In genomic region chr16:88865742-88866141, GRCh38 we compare ENCODE assay signal across 21 cellular contexts. TPM values are rescaled to one million over a fixed set of nuclear protein-coding genes. Genes with fewer than 3 reads are reported as not detected.
DNase-seq lines count a peak whose midpoint lies in the region; ATAC-seq, FAIRE-seq and TF ChIP-seq lines count a peak whose summit lies in the region.
"Had no signal": no experiment of that assay in that cellular context is flagged by ENCODE, and none has a peak within 500 bp of the region (broad histone marks: within the 10 kb centered on the region; RNA-seq: fewer than 3 reads in every experiment).

No MANE protein-coding gene starts in this region.

- no peak for TF ChIP-seq EP300 in HepG2 (IDR thresholded peaks at IDR 0.05; ENCODE audit: low read depth in 2 of 2, low read length in 2 of 2)
- no peak for TF ChIP-seq EP300 in HepG2 (CRISPR knock-in tag; IDR thresholded peaks at IDR 0.05; ENCODE audit: borderline replicate concordance)

- no peaks in the 10 kb centered on the region for H4K20me1 ChIP-seq in HepG2 (ENCODE audit: insufficient read depth, low read length)
- no peaks in the 10 kb centered on the region for H4K20me1 ChIP-seq in neural progenitor cell (ENCODE audit: low read depth)

- H3K9ac ChIP-seq in HepG2 (ENCODE audit: insufficient read depth, low read depth, low read length) (no peak overlapping the region), neural progenitor cell (peak overlapping the region; percentile 49)

- ATAC-seq in HepG2 (peak; percentile 30), right lobe of liver (no peak), Panc1 (0 out of 2 replicates have a peak, but pooled peaks have one; percentile 31)

- POLR2A ChIA-PET in HepG2 (lab: Yijun Ruan, JAX) (no interaction called here), Panc1 (lab: Charles Lee) (no interaction called here)

- H3K79me2 ChIP-seq in HepG2 (ENCODE audit: insufficient read depth, low read length) (no peaks in the 10 kb centered on the region), neural progenitor cell (ENCODE audit: low read depth) (no peaks in the 10 kb centered on the region)

- H3K4me2 ChIP-seq in HepG2 (ENCODE audit: low read depth, low read length) (no peak overlapping the region), neural progenitor cell (no peak overlapping the region)

- H3K4me3 ChIP-seq in HepG2 (replicated peaks in 1 of 3; ENCODE audit: insufficient read depth in 1 of 3, low read depth in 2 of 3, low read length in 3 of 3) = no peak overlapping the region
- no peak overlapping the region for H3K4me3 ChIP-seq in right lobe of liver
- no peak overlapping the region for H3K4me3 ChIP-seq in Panc1 (ENCODE audit: low read depth in 2 of 2, low read length in 2 of 2)
- no peak overlapping the region for H3K4me3 ChIP-seq in neural progenitor cell
- H3K4me3 ChIP-seq in BE2C (ENCODE audit: low read depth, low read length) = no peak overlapping the region

- no peaks in the 10 kb centered on the region for H3K36me3 Mint-ChIP-seq in neural progenitor cell

- no peak for FAIRE-seq in HepG2 (lab: Jason Lieb, UNC)
- FAIRE-seq: GM12891, GM18507 had no signal

- CTCF ChIA-PET in HepG2 (lab: Yijun Ruan, JAX; ENCODE audit: low intra/inter-chr PET ratio, low total read pairs) (no interaction called here), Panc1 (lab: Charles Lee) (no interaction called here)

- H3K4me1 ChIP-seq in HepG2 (ENCODE audit: insufficient read depth, low read length) = no peaks in the 10 kb centered on the region
- no peaks in the 10 kb centered on the region for H3K4me1 ChIP-seq in right lobe of liver
- no peaks in the 10 kb centered on the region for H3K4me1 ChIP-seq in Panc1 (ENCODE audit: control insufficient read depth, insufficient read depth, low read length)
- H3K4me1 ChIP-seq in neural progenitor cell = no peaks in the 10 kb centered on the region
- no peaks in the 10 kb centered on the region for H3K4me1 ChIP-seq in BE2C

- BruUV-seq in HepG2 (replicated peaks; lab: Mats Ljungman, UMichigan) = no TSS peak
- no TSS peak for BruUV-seq in Panc1 (replicated peaks; lab: Mats Ljungman, UMichigan)

- H3K27ac ChIP-seq in HepG2 (ENCODE audit: extremely low read length, insufficient read depth, low read length) = no peak overlapping the region
- H3K27ac ChIP-seq in right lobe of liver = no peak overlapping the region
- no peak overlapping the region for H3K27ac ChIP-seq in Panc1 (ENCODE audit: low read length)
- no peak overlapping the region for H3K27ac ChIP-seq in neural progenitor cell

- in situ Hi-C loops in HepG2 (cut with HindIII; ENCODE audit: extremely low pct_ligation_motif_present, low pct_unique_long_range_greater_than_20kb) = no loop called here
- in situ Hi-C loops in Panc1 (cut with HindIII; ENCODE audit: low pct_unique_long_range_greater_than_20kb, low sequenced_read_pairs) = no loop called here

- H3K9me3 ChIP-seq in HepG2 (ENCODE audit: low read length) = no peaks in the 10 kb centered on the region
- no peaks in the 10 kb centered on the region for H3K9me3 ChIP-seq in right lobe of liver
- no peaks in the 10 kb centered on the region for H3K9me3 ChIP-seq in Panc1 (ENCODE audit: control insufficient read depth, insufficient read depth, low read depth, low read length)
- H3K9me3 ChIP-seq in neural progenitor cell (ENCODE audit: low read depth) = no peaks in the 10 kb centered on the region
- H3K9me3 ChIP-seq in BE2C = no peaks in the 10 kb centered on the region

- no peak for TF ChIP-seq POLR2A in HepG2 (IDR thresholded peaks at IDR 0.05; ENCODE audit: insufficient read depth in 1 of 2, low read depth in 2 of 2, low read length in 2 of 2)
- no peak for TF ChIP-seq POLR2A in right lobe of liver (IDR thresholded peaks at IDR 0.05)

- H3K36me3 ChIP-seq in HepG2 (replicated peaks in 1 of 2; ENCODE audit: control insufficient read depth in 1 of 2, insufficient read depth in 2 of 2, low read length in 2 of 2) (peaks cover 2 to 3% of the 10 kb centered on the region in 2 experiments; a peak in 2 of 5 replicates), right lobe of liver (peaks cover 0 to 9% (median under 1%) of the 10 kb centered on the region in 4 donors), Panc1 (ENCODE audit: control insufficient read depth, insufficient read depth, low read length) (no peaks in the 10 kb centered on the region), neural progenitor cell (no peaks in the 10 kb centered on the region), BE2C (peaks cover 1% of the 10 kb centered on the region; the same call in 1 of the 2 replicates)

- peaks cover 2% of the 10 kb centered on the region for H3K27me3 Mint-ChIP-seq in neural progenitor cell (ENCODE audit: insufficient read depth, low read depth)

- DNase-seq in HepG2 (ENCODE audit: low spot score) = no peak
- no peak for DNase-seq in right lobe of liver
- no peak for DNase-seq in Panc1 (ENCODE audit: low read depth, low spot score)
- DNase-seq in neural progenitor cell (ENCODE audit: low spot score) = no peak
- no peak for DNase-seq in BE2C
- DNase-seq in NCI-H128 (lab: John Stamatoyannopoulos, UW; ENCODE audit: unreplicated experiment) = no peak
- DNase-seq: C1 segment of cervical spinal cord; Calu3; CD4-positive, alpha-beta memory T cell; COR-L47; DMS153; GF-D8; GOT3; H7; HCEC 1CT had no signal

- no peak overlapping the region for H2AFZ ChIP-seq in HepG2 (ENCODE audit: low read length)
- no peak overlapping the region for H2AFZ ChIP-seq in neural progenitor cell (replicated peaks)

- H3F3A ChIP-seq in neural progenitor cell (ENCODE audit: low read depth) = no peaks in the 10 kb centered on the region

- no peaks in the 10 kb centered on the region for H3K9me3 Mint-ChIP-seq in neural progenitor cell
- H3K9me3 Mint-ChIP-seq: CD4-positive, alpha-beta memory T cell had no signal

- no peaks in the 10 kb centered on the region for H3K4me1 Mint-ChIP-seq in neural progenitor cell

- TF ChIP-seq CTCF in HepG2 (CRISPR knock-in tag; IDR thresholded peaks at IDR 0.05) (no peak), right lobe of liver (IDR thresholded peaks at IDR 0.05) (no peak), Panc1 (IDR thresholded peaks at IDR 0.05) (no peak), neural progenitor cell (IDR thresholded peaks at IDR 0.05) (no peak), BE2C (IDR thresholded peaks at IDR 0.05; ENCODE audit: low read depth, low read length) (no peak)

- H3K27me3 ChIP-seq in HepG2 (ENCODE audit: control insufficient read depth in 1 of 2, insufficient read depth in 2 of 2, low read length in 2 of 2) (peaks cover 25 to 56% of the 10 kb centered on the region in 2 experiments; a peak in 4 of 5 replicates), right lobe of liver (no peaks in the 10 kb centered on the region), Panc1 (ENCODE audit: control insufficient read depth, insufficient read depth, low read length) (no peaks in the 10 kb centered on the region), neural progenitor cell (no peaks in the 10 kb centered on the region), BE2C (peaks cover 52% of the 10 kb centered on the region)

- intact Hi-C loops in HepG2 (cut with micrococcal nuclease; ENCODE audit: unreplicated experiment) = no loop called here
- intact Hi-C loops in right lobe of liver (cut with DNase I) = loop anchor here in 1 of 2 donors (10.0 kb wide), 1 partner anchor 51 kb away; the partner anchor contains the start of gene APRT
- intact Hi-C loops in Panc1 (cut with micrococcal nuclease; ENCODE audit: unreplicated experiment) = no loop called here

- no peak overlapping the region for H3K4me3 Mint-ChIP-seq in neural progenitor cell
- H3K4me3 Mint-ChIP-seq: CD4-positive, alpha-beta memory T cell had no signal

- TF ChIP-seq RAD21 in HepG2 (CRISPR knock-in tag; IDR thresholded peaks at IDR 0.05) = no peak

- 40% methylated on average over 7 of the region's 15 CpGs for WGBS in HepG2 (ENCODE audit: low lambda C conversion rate)
- no CpG with 5 or more reads among the region's 15 CpGs for WGBS in right lobe of liver (ENCODE audit: insufficient coverage, low coverage, low lambda C conversion rate, missing lambda C conversion rate)

- H3K27ac Mint-ChIP-seq in neural progenitor cell = no peak overlapping the region
- H3K27ac Mint-ChIP-seq: CD4-positive, alpha-beta memory T cell had no signal

RNA-seq across cellular contexts. Expression of gene PABPN1L, which starts 0.7 kb away (rescaled TPM):
- total RNA-seq in HepG2 (2016; rRNA removed; fragmentation: Illumina TruSeq; extraction: Trizol) (not detected in 2 replicates), right lobe of liver (under 1 TPM in 1 of 6 experiments, not detected in 5; 0.37 TPM), Panc1 (2021; ENCODE audit: unreplicated experiment) (not detected), neural progenitor cell (ENCODE audit: low replicate concordance) (not detected in 2 replicates)
- not detected in 2 replicates for total RNA-seq in HepG2 (2016; cell fraction: cytosol; rRNA removed; fragmentation: Illumina TruSeq; extraction: Trizol; ENCODE audit: low read depth)
- total RNA-seq in HepG2 (2016; cell fraction: insoluble cytoplasmic fraction; rRNA removed; fragmentation: Illumina TruSeq; extraction: Trizol) = not detected in 2 replicates
- not detected in 2 replicates for total RNA-seq in HepG2 (2016; cell fraction: membrane; rRNA removed; fragmentation: Illumina TruSeq; extraction: Trizol)
- not detected in 2 replicates for total RNA-seq in HepG2 (2016; cell fraction: nucleus; rRNA removed; fragmentation: Illumina TruSeq; extraction: Trizol)
- not detected in 2 replicates for polyA plus RNA-seq in HepG2 (2011; rRNA removed)
- not detected in 2 replicates for polyA plus RNA-seq in HepG2 (2011; cell fraction: cytosol; rRNA removed)
- polyA plus RNA-seq in HepG2 (2011; cell fraction: nucleus; rRNA removed) = not detected in 2 replicates
- not detected in 2 replicates for polyA plus RNA-seq in HepG2 (2012)
- not detected in 2 replicates for polyA plus RNA-seq in HepG2 (2016; cell fraction: cytosol; fragmentation: Illumina TruSeq; extraction: Trizol; ENCODE audit: low read depth)
- not detected in 2 replicates for polyA plus RNA-seq in HepG2 (2016; cell fraction: insoluble cytoplasmic fraction; fragmentation: Illumina TruSeq; extraction: Trizol; ENCODE audit: low read depth)
- not detected in 2 replicates for polyA plus RNA-seq in HepG2 (2016; cell fraction: membrane; fragmentation: Illumina TruSeq; extraction: Trizol; ENCODE audit: low read depth)
- polyA plus RNA-seq in HepG2 (2016; cell fraction: nucleus; fragmentation: Illumina TruSeq; extraction: Trizol; ENCODE audit: insufficient read depth, low read depth) = not detected in 2 replicates
- polyA minus RNA-seq in HepG2 (2011; rRNA and poly(A)+ RNA removed; ENCODE audit: low replicate concordance) = not detected in 2 replicates
- polyA minus RNA-seq in HepG2 (2011; cell fraction: cytosol; rRNA and poly(A)+ RNA removed) = not detected in 2 replicates
- polyA minus RNA-seq in HepG2 (2011; cell fraction: nucleus; rRNA and poly(A)+ RNA removed) = not detected in 2 replicates
- not detected for polyA plus RNA-seq in Panc1 (2012; ENCODE audit: insufficient read length)
- polyA plus RNA-seq in BE2C (2012; ENCODE audit: insufficient read depth, insufficient read length, low read depth) = not detected
- total RNA-seq: A172; A673; Calu3; CD4-positive, alpha-beta memory T cell; Daoy; G401; H7 had no signal
- polyA plus RNA-seq: CD4-positive, alpha-beta memory T cell had no signal

RNA-seq across cellular contexts. Expression of gene TRAPPC2L, which starts 8.8 kb away (rescaled TPM):
- total RNA-seq in HepG2 (2016; rRNA removed; fragmentation: Illumina TruSeq; extraction: Trizol) (107 and 158 TPM in 2 replicates), right lobe of liver (10 to 100 TPM; 15.1 to 25.5 (median 20.1) TPM), Panc1 (2021; ENCODE audit: unreplicated experiment) (73.8 TPM), neural progenitor cell (ENCODE audit: low replicate concordance) (31.8 and 48.5 TPM in 2 replicates)
- 39.7 and 49.5 TPM in 2 replicates for total RNA-seq in HepG2 (2016; cell fraction: cytosol; rRNA removed; fragmentation: Illumina TruSeq; extraction: Trizol; ENCODE audit: low read depth)
- 117 and 161 TPM in 2 replicates for total RNA-seq in HepG2 (2016; cell fraction: insoluble cytoplasmic fraction; rRNA removed; fragmentation: Illumina TruSeq; extraction: Trizol)
- total RNA-seq in HepG2 (2016; cell fraction: membrane; rRNA removed; fragmentation: Illumina TruSeq; extraction: Trizol) = 55.4 and 64.8 TPM in 2 replicates
- 54.9 and 68.3 TPM in 2 replicates for total RNA-seq in HepG2 (2016; cell fraction: nucleus; rRNA removed; fragmentation: Illumina TruSeq; extraction: Trizol)
- polyA plus RNA-seq in HepG2 (2011; rRNA removed) = 94.9 and 96.3 TPM in 2 replicates
- 49.7 and 65.0 TPM in 2 replicates for polyA plus RNA-seq in HepG2 (2011; cell fraction: cytosol; rRNA removed)
- polyA plus RNA-seq in HepG2 (2011; cell fraction: nucleus; rRNA removed) = 60.0 and 63.3 TPM in 2 replicates
- 72.5 and 94.4 TPM in 2 replicates for polyA plus RNA-seq in HepG2 (2012)
- 51.9 and 69.2 TPM in 2 replicates for polyA plus RNA-seq in HepG2 (2016; cell fraction: cytosol; fragmentation: Illumina TruSeq; extraction: Trizol; ENCODE audit: low read depth)
- polyA plus RNA-seq in HepG2 (2016; cell fraction: insoluble cytoplasmic fraction; fragmentation: Illumina TruSeq; extraction: Trizol; ENCODE audit: low read depth) = 217 and 222 TPM in 2 replicates
- polyA plus RNA-seq in HepG2 (2016; cell fraction: membrane; fragmentation: Illumina TruSeq; extraction: Trizol; ENCODE audit: low read depth) = 75.4 and 76.3 TPM in 2 replicates
- 124 and 134 TPM in 2 replicates for polyA plus RNA-seq in HepG2 (2016; cell fraction: nucleus; fragmentation: Illumina TruSeq; extraction: Trizol; ENCODE audit: insufficient read depth, low read depth)
- 63.0 and 105 TPM in 2 replicates for polyA minus RNA-seq in HepG2 (2011; rRNA and poly(A)+ RNA removed; ENCODE audit: low replicate concordance)
- polyA minus RNA-seq in HepG2 (2011; cell fraction: cytosol; rRNA and poly(A)+ RNA removed) = 10.9 and 13.1 TPM in 2 replicates
- polyA minus RNA-seq in HepG2 (2011; cell fraction: nucleus; rRNA and poly(A)+ RNA removed) = 45.4 and 54.3 TPM in 2 replicates
- 129 TPM for polyA plus RNA-seq in Panc1 (2012; ENCODE audit: insufficient read length)
- polyA plus RNA-seq in BE2C (2012; ENCODE audit: insufficient read depth, insufficient read length, low read depth) = 252 TPM

RNA-seq across cellular contexts. Expression of gene GALNS, which starts 9.0 kb away (rescaled TPM):
- 2.8 and 9.2 TPM in 2 replicates for total RNA-seq in HepG2 (2016; rRNA removed; fragmentation: Illumina TruSeq; extraction: Trizol)
- 3.6 and 3.7 TPM in 2 replicates for total RNA-seq in HepG2 (2016; cell fraction: cytosol; rRNA removed; fragmentation: Illumina TruSeq; extraction: Trizol; ENCODE audit: low read depth)
- 2.6 and 11.0 TPM in 2 replicates for total RNA-seq in HepG2 (2016; cell fraction: insoluble cytoplasmic fraction; rRNA removed; fragmentation: Illumina TruSeq; extraction: Trizol)
- total RNA-seq in HepG2 (2016; cell fraction: membrane; rRNA removed; fragmentation: Illumina TruSeq; extraction: Trizol) = 4.2 and 5.1 TPM in 2 replicates
- 12.2 and 14.1 TPM in 2 replicates for total RNA-seq in HepG2 (2016; cell fraction: nucleus; rRNA removed; fragmentation: Illumina TruSeq; extraction: Trizol)
- 9.5 and 9.8 TPM in 2 replicates for polyA plus RNA-seq in HepG2 (2011; rRNA removed)
- polyA plus RNA-seq in HepG2 (2011; cell fraction: cytosol; rRNA removed) = 7.1 and 10.3 TPM in 2 replicates
- 30.6 and 39.2 TPM in 2 replicates for polyA plus RNA-seq in HepG2 (2011; cell fraction: nucleus; rRNA removed)
- polyA plus RNA-seq in HepG2 (2012) = 8.2 and 13.0 TPM in 2 replicates
- polyA plus RNA-seq in HepG2 (2016; cell fraction: cytosol; fragmentation: Illumina TruSeq; extraction: Trizol; ENCODE audit: low read depth) = 2.4 and 2.8 TPM in 2 replicates
- 4.4 and 4.7 TPM in 2 replicates for polyA plus RNA-seq in HepG2 (2016; cell fraction: insoluble cytoplasmic fraction; fragmentation: Illumina TruSeq; extraction: Trizol; ENCODE audit: low read depth)
- polyA plus RNA-seq in HepG2 (2016; cell fraction: membrane; fragmentation: Illumina TruSeq; extraction: Trizol; ENCODE audit: low read depth) = 4.1 and 4.7 TPM in 2 replicates
- 27.3 and 29.9 TPM in 2 replicates for polyA plus RNA-seq in HepG2 (2016; cell fraction: nucleus; fragmentation: Illumina TruSeq; extraction: Trizol; ENCODE audit: insufficient read depth, low read depth)
- 11.5 and 13.9 TPM in 2 replicates for polyA minus RNA-seq in HepG2 (2011; rRNA and poly(A)+ RNA removed; ENCODE audit: low replicate concordance)
- polyA minus RNA-seq in HepG2 (2011; cell fraction: cytosol; rRNA and poly(A)+ RNA removed) = 5.2 and 6.1 TPM in 2 replicates
- polyA minus RNA-seq in HepG2 (2011; cell fraction: nucleus; rRNA and poly(A)+ RNA removed) = 13.4 and 18.0 TPM in 2 replicates
- 10 to 100 TPM in 5 of 6 experiments, 1 to 10 TPM in 1; 9.2 to 20.6 (median 16.5) TPM for total RNA-seq in right lobe of liver
- total RNA-seq in Panc1 (2021; ENCODE audit: unreplicated experiment) = 81.6 TPM
- polyA plus RNA-seq in Panc1 (2012; ENCODE audit: insufficient read length) = 106 TPM
- total RNA-seq in neural progenitor cell (ENCODE audit: low replicate concordance) = 5.0 and 11.6 TPM in 2 replicates
- polyA plus RNA-seq in BE2C (2012; ENCODE audit: insufficient read depth, insufficient read length, low read depth) = 15.2 TPM

RNA-seq across cellular contexts. Expression of gene APRT, which starts 54.0 kb away (rescaled TPM):
- 242 and 274 TPM in 2 replicates for total RNA-seq in HepG2 (2016; rRNA removed; fragmentation: Illumina TruSeq; extraction: Trizol)
- total RNA-seq in HepG2 (2016; cell fraction: cytosol; rRNA removed; fragmentation: Illumina TruSeq; extraction: Trizol; ENCODE audit: low read depth) = 163 and 167 TPM in 2 replicates
- total RNA-seq in HepG2 (2016; cell fraction: insoluble cytoplasmic fraction; rRNA removed; fragmentation: Illumina TruSeq; extraction: Trizol) = 238 and 275 TPM in 2 replicates
- 188 and 208 TPM in 2 replicates for total RNA-seq in HepG2 (2016; cell fraction: membrane; rRNA removed; fragmentation: Illumina TruSeq; extraction: Trizol)
- total RNA-seq in HepG2 (2016; cell fraction: nucleus; rRNA removed; fragmentation: Illumina TruSeq; extraction: Trizol) = 99.7 and 110 TPM in 2 replicates
- 155 and 210 TPM in 2 replicates for polyA plus RNA-seq in HepG2 (2011; rRNA removed)
- 94.2 and 153 TPM in 2 replicates for polyA plus RNA-seq in HepG2 (2011; cell fraction: cytosol; rRNA removed)
- 101 and 126 TPM in 2 replicates for polyA plus RNA-seq in HepG2 (2011; cell fraction: nucleus; rRNA removed)
- polyA plus RNA-seq in HepG2 (2012) = 136 and 175 TPM in 2 replicates
- 172 and 184 TPM in 2 replicates for polyA plus RNA-seq in HepG2 (2016; cell fraction: cytosol; fragmentation: Illumina TruSeq; extraction: Trizol; ENCODE audit: low read depth)
- polyA plus RNA-seq in HepG2 (2016; cell fraction: insoluble cytoplasmic fraction; fragmentation: Illumina TruSeq; extraction: Trizol; ENCODE audit: low read depth) = 339 and 349 TPM in 2 replicates
- polyA plus RNA-seq in HepG2 (2016; cell fraction: membrane; fragmentation: Illumina TruSeq; extraction: Trizol; ENCODE audit: low read depth) = 196 and 203 TPM in 2 replicates
- polyA plus RNA-seq in HepG2 (2016; cell fraction: nucleus; fragmentation: Illumina TruSeq; extraction: Trizol; ENCODE audit: insufficient read depth, low read depth) = 192 and 201 TPM in 2 replicates
- 83.2 and 86.7 TPM in 2 replicates for polyA minus RNA-seq in HepG2 (2011; rRNA and poly(A)+ RNA removed; ENCODE audit: low replicate concordance)
- 75.3 and 84.8 TPM in 2 replicates for polyA minus RNA-seq in HepG2 (2011; cell fraction: cytosol; rRNA and poly(A)+ RNA removed)
- polyA minus RNA-seq in HepG2 (2011; cell fraction: nucleus; rRNA and poly(A)+ RNA removed) = 35.7 and 49.8 TPM in 2 replicates
- 100 to 1,000 TPM in 2 of 6 experiments, 10 to 100 TPM in 4; 61.4 to 120 (median 74.1) TPM for total RNA-seq in right lobe of liver
- total RNA-seq in Panc1 (2021; ENCODE audit: unreplicated experiment) = 231 TPM
- polyA plus RNA-seq in Panc1 (2012; ENCODE audit: insufficient read length) = 326 TPM
- 53.4 and 150 TPM in 2 replicates for total RNA-seq in neural progenitor cell (ENCODE audit: low replicate concordance)
- 391 TPM for polyA plus RNA-seq in BE2C (2012; ENCODE audit: insufficient read depth, insufficient read length, low read depth)

Comparison
In these comparisons a context has a peak if more than half of its experiments do, and no peak if none do; other contexts are left out.
1. ATAC-seq: peak in HepG2 (single experiment) and Panc1 (single experiment); none in right lobe of liver (0 of 4).